ENCODE assay signal across 8 cellular contexts in the genomic region with DNA sequence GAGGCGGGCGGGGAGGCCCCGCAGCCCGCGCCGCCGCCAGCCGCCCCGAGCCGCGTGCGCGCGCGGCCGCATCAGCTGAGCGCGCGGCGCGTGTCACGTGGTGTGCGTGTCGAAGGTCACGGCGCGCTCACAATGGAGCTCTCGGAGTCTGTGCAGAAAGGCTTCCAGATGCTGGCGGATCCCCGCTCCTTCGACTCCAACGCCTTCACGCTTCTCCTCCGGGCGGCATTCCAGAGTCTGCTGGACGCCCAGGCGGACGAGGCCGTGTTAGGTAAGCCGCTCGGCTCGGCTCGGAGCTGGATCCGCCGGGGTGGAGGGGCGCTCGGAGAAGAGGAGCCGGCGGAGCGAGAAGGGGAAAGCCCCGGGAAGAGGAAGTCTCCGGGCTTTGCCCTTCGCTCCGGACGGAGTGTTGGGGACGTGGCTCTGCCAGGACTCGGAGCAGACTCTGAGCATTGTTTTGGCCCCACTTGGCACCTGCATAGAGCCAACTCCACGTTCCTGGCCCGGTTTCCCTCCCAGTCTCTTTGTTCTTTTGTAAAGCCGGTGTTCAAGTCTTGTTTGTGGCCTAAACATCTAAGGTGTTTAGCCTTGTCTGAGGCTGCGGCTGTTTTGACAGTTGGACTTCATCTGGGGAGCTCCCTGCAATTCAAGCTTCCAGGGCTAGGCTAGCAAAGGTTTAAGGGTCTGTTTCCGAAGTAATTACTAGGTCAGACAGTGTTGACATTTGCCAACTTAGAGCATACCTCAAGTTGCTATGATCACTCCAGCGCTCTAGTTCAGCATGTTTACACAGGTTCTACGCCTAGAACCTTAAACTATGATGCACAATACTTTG. TPM values are rescaled to one million over a fixed set of nuclear protein-coding genes. Genes with fewer than 3 reads are reported as not detected.
DNase-seq lines count a peak whose midpoint lies in the region; ATAC-seq and TF ChIP-seq lines count a peak whose summit lies in the region.

Gene COMMD3 (plus strand): TSS at position 103 of the 835 bp plus-strand sequence. CDS start 30 bp downstream, at position 133.

- WGBS in heart right ventricle, 2 donors = 1% methylated on average over 64 of the region's 64 CpGs

- H3K9me3 ChIP-seq in HAP-1 (no peaks in the 10 kb centered on the region), MM.1S (replicated peaks; ENCODE audit: insufficient read depth, low read length) (no peaks in the 10 kb centered on the region), heart right ventricle (no peaks in the 10 kb centered on the region)

- H3K4me2 ChIP-seq in MM.1S (ENCODE audit: low read depth, low read length) = peak within 1 kb of the TSS; percentile 91

- H3K27me3 ChIP-seq in HAP-1 (ENCODE audit: low read depth) (no peaks in the 10 kb centered on the region), MM.1S (replicated peaks; ENCODE audit: insufficient read depth, low read length) (0 out of 2 replicates have a peak, but pooled peaks cover 4% of the 10 kb centered on the region), heart right ventricle (no peaks in the 10 kb centered on the region)

- peak within 1 kb of the TSS; percentile 82 for H3K27ac ChIP-seq in MM.1S (ENCODE audit: low read length)
- H3K27ac ChIP-seq in heart right ventricle = peak within 1 kb of the TSS; percentile 85 to 96 (median 94)

- TF ChIP-seq CTCF in MM.1S (IDR thresholded peaks at IDR 0.05; ENCODE audit: low read length) = no peak
- TF ChIP-seq CTCF in heart right ventricle (IDR thresholded peaks at IDR 0.05) = no peak

- peak within 1 kb of the TSS; percentile 87 for H3K9ac ChIP-seq in MM.1S (ENCODE audit: low read length)

- H4K20me1 ChIP-seq in MM.1S (ENCODE audit: insufficient read depth, low read length) = no peaks in the 10 kb centered on the region

- peaks cover 30% of the 10 kb centered on the region for H3K4me1 ChIP-seq in HAP-1
- peaks cover 22% of the 10 kb centered on the region for H3K4me1 ChIP-seq in MM.1S (ENCODE audit: low read length)
- peaks cover 0 to 44% (median 35%) of the 10 kb centered on the region in 9 donors for H3K4me1 ChIP-seq in heart right ventricle

- intact Hi-C loops in heart right ventricle (cut with DNase I) (loop anchor here in 8 of 10 donors (2.0 to 10.0 kb wide), 9 partner anchors 62 to 314 kb away; partner anchors contain the start of gene DNAJC1 (in 5 of the 8)), posterior cingulate gyrus (cut with DNase I) (loop anchor here (1.0 to 5.0 kb wide), 2 partner anchors 87 to 671 kb away; no protein-coding TSS in a partner anchor)

- peak; percentile 91 to 96 (median 93) for ATAC-seq in heart right ventricle

- DNase-seq in HAP-1 (ENCODE audit: low spot score in 2 of 2) (peak; percentile 78 to 88), MM.1S (peak; percentile 89), T follicular helper cell (ENCODE audit: low read depth) (peak; percentile 74), amniotic stem cell (lab: John Stamatoyannopoulos, UW) (peak; percentile 79), heart right ventricle (peak; percentile 89 to 91), posterior cingulate gyrus (peak; percentile 79 to 97 (median 86)), HPDE6-E6E7 (ENCODE audit: extremely low spot score) (no peak)

- peak within 1 kb of the TSS; percentile 88 for H2AFZ ChIP-seq in MM.1S (ENCODE audit: low read length)

- H3F3A ChIP-seq in MM.1S (ENCODE audit: insufficient read depth, low read length) = peaks cover 30% of the 10 kb centered on the region

- H3K36me3 ChIP-seq in HAP-1 (replicated peaks) (no peaks in the 10 kb centered on the region), MM.1S (replicated peaks; ENCODE audit: insufficient read depth, low read length) (no peaks in the 10 kb centered on the region), heart right ventricle (no peaks in the 10 kb centered on the region)

- in situ Hi-C loops in HAP-1 (cut with MboI; ENCODE audit: low sequenced_read_pairs) = loop anchor here (10.0 kb wide), 1 partner anchor 312 kb away; the partner anchor contains the start of gene DNAJC1

- H3K4me3 ChIP-seq in HAP-1 = peak within 1 kb of the TSS; percentile 66
- peak within 1 kb of the TSS; percentile 86 for H3K4me3 ChIP-seq in MM.1S (ENCODE audit: low read length)
- peak within 1 kb of the TSS; percentile 83 to 96 (median 90) for H3K4me3 ChIP-seq in heart right ventricle

- H3K79me2 ChIP-seq in MM.1S (ENCODE audit: low read length) = peaks cover 34% of the 10 kb centered on the region

- no peaks in the 10 kb centered on the region for H3K9me2 ChIP-seq in MM.1S (replicated peaks; ENCODE audit: insufficient read depth, low read length)

- peak; percentile 72 for TF ChIP-seq POLR2A in GM10847 (IDR thresholded peaks at IDR 0.05; ENCODE audit: extremely low read depth, insufficient read length)

RNA-seq across cellular contexts. Expression of gene COMMD3, which starts in this region (rescaled TPM):
- total RNA-seq in heart right ventricle = 10 to 100 TPM; 72.7 to 95.0 (median 80.6) TPM
- 10 to 100 TPM; 62.2 to 84.9 TPM for polyA plus RNA-seq in heart right ventricle
